38 cellular contexts compared by ENCODE assay signal in the genomic region with DNA sequence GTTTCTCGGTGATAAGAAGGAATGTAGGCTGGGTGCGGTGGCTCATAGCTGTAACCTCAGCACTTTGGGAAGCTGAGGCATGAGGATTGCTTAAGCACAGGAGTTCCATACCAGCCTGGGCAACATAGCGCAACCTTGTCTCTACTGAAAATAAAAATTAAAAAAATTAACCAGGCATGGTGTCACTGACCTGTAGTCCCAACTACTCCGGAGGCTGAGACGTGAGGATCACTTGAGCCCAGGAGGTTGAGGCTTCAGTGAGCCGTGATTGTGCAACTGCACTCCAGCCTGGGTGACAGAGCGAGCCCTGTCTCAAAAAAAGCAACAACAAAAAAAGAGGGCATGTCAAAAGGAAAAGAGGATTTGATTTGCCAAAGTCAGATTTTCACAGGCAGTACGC. TPM values are rescaled to one million over a fixed set of nuclear protein-coding genes. Genes with fewer than 3 reads are reported as not detected.
"Had no signal": no experiment of that assay in that cellular context is flagged by ENCODE, and none has a peak within 500 bp of the region (broad histone marks: within the 10 kb centered on the region; RNA-seq: fewer than 3 reads in every experiment).

No MANE protein-coding gene starts in this region.

- H3K36me3 ChIP-seq: breast epithelium had no signal

- FAIRE-seq: astrocyte, TTC549 had no signal

- ATAC-seq: activated CD8-positive, alpha-beta T cell treated with anti-CD3 and anti-CD28 coated beads for 36 hours; activated naive CD4-positive, alpha-beta T cell treated with anti-CD3 and anti-CD28 coated beads, Interleukin-2, amount 50 U/mL, for 72 hours; activated T-cell treated with anti-CD3 and anti-CD28 coated beads, Interleukin-2, amount 50 U/mL, for 4 hours; activated T-cell treated with anti-CD3 and anti-CD28 coated beads, Interleukin-2, amount 50 U/mL, for 72 hours; activated T-helper 17 cell treated with anti-CD3 and anti-CD28 coated beads, Interleukin-2, amount 50 U/mL, for 72 hours; body of pancreas had no signal

- DNase-seq: activated B cell treated with CpG ODN at 0.5 μM for 24 hours; activated CD4-positive, alpha-beta memory T cell treated with anti-CD3 and anti-CD28 coated beads for 36 hours; activated CD4-positive, alpha-beta T cell treated with anti-CD3 and anti-CD28 coated beads for 4 hours; activated CD4-positive, alpha-beta T cell treated with anti-CD3 and anti-CD28 coated beads, Interleukin-2, amount 10 ng/mL, durations not matched to agents 24 days and 14 days; activated CD4-positive, alpha-beta T cell treated with anti-CD3 and anti-CD28 coated beads, Interleukin-2, amount 50 U/mL, for 1 hour; activated CD4-positive, alpha-beta T cell treated with anti-CD3 and anti-CD28 coated beads, Interleukin-2, amount 50 U/mL, for 4 hours; activated CD4-positive, CD25-positive, alpha-beta regulatory T cell treated with anti-CD3 and anti-CD28 coated beads, Interleukin-2, amount 50 U/mL, for 72 hours; activated CD8-positive, alpha-beta memory T cell treated with anti-CD3 and anti-CD28 coated beads, Interleukin-2, amount 50 U/mL, for 4 hours; activated CD8-positive, alpha-beta T cell treated with anti-CD3 and anti-CD28 coated beads for 36 hours; activated effector memory CD4-positive, alpha-beta T cell treated with anti-CD3 and anti-CD28 coated beads, Interleukin-2, amount 50 U/mL, for 16 hours; activated gamma-delta T cell treated with Interleukin-2 at 50 U/mL for 16 hours; activated naive CD4-positive, alpha-beta T cell; activated naive CD4-positive, alpha-beta T cell treated with anti-CD3 and anti-CD28 coated beads for 36 hours; activated naive CD4-positive, alpha-beta T cell treated with anti-CD3 and anti-CD28 coated beads, Interleukin-2, amount 50 U/mL, for 16 hours; activated naive CD8-positive, alpha-beta T cell treated with anti-CD3 and anti-CD28 coated beads for 36 hours; activated T-cell treated with anti-CD3 and anti-CD28 coated beads for 4 hours; activated T-cell treated with anti-CD3 and anti-CD28 coated beads, Interleukin-2, amount 50 U/mL, for 1 hour; activated T-cell treated with anti-CD3 and anti-CD28 coated beads, Interleukin-2, amount 50 U/mL, for 4 hours; activated T-cell treated with anti-CD3 and anti-CD28 coated beads, Interleukin-2, amount 50 U/mL, for 72 hours; adrenal gland; amniotic stem cell; aorta; body of pancreas; brain microvascular endothelial cell; central memory CD4-positive, alpha-beta T cell; T-helper 1 cell; T-helper 2 cell; T-helper 9 cell had no signal

- H3K4me3 ChIP-seq: adrenal gland, body of pancreas, breast epithelium had no signal

- H3K27ac ChIP-seq: adrenal gland, body of pancreas, brain microvascular endothelial cell, breast epithelium, VCaP had no signal

- H3K9me3 ChIP-seq: adrenal gland, body of pancreas, breast epithelium had no signal

- H3K27me3 ChIP-seq: adrenal gland, body of pancreas, brain microvascular endothelial cell, breast epithelium had no signal

RNA-seq across cellular contexts. Expression of gene SLC44A4, which starts 20.1 kb away (rescaled TPM):
- total RNA-seq: activated B cell treated with CpG ODN at 0.5 μM for 24 hours; activated CD4-positive, alpha-beta T cell treated with anti-CD3 and anti-CD28 coated beads, Interleukin-2, amount 10 ng/mL, durations not matched to agents 24 days and 14 days; activated CD8-positive, alpha-beta memory T cell treated with anti-CD3 and anti-CD28 coated beads for 36 hours; activated CD8-positive, alpha-beta T cell treated with anti-CD3 and anti-CD28 coated beads for 36 hours; activated T-helper 1 cell treated with anti-CD3 and anti-CD28 coated beads, Interleukin-12 subunit alpha, Interleukin-12 subunit beta, Interleukin-2, Interleukin-4 antibody, amounts not matched to agents 30 ng/mL and 10 ng/mL and 1 ng/mL, durations not matched to agents 14 hours and 24 hours and 36 hours; cardiac septum; cerebellum had no signal
